In genomic region chr10:22712959-22713852, GRCh38 we compare ENCODE assay signal across 8 cellular contexts. TPM values are rescaled to one million over a fixed set of nuclear protein-coding genes. Genes with fewer than 3 reads are reported as not detected.
A peak's percentile ranks its signal among the peaks of the same experiment; 100 is the strongest.
DNase-seq lines count a peak whose midpoint lies in the region; ATAC-seq and TF ChIP-seq lines count a peak whose summit lies in the region.

No MANE protein-coding gene starts in this region.

- peak in 1 of 2 donors; percentile 18 for TF ChIP-seq POLR2A in tibial nerve (IDR thresholded peaks at IDR 0.05)

- peaks cover 3 to 18% of the 10 kb centered on the region in 2 donors for H3K36me3 Mint-ChIP-seq in CD4-positive, alpha-beta memory T cell
- H3K36me3 Mint-ChIP-seq in naive thymus-derived CD4-positive, alpha-beta T cell: peaks cover 3 to 16% (median 4%) of the 10 kb centered on the region in 5 donors

- no peaks in the 10 kb centered on the region for H3K27me3 Mint-ChIP-seq in CD4-positive, alpha-beta memory T cell
- peaks cover 0 to 6% (median 0%) of the 10 kb centered on the region in 5 donors for H3K27me3 Mint-ChIP-seq in naive thymus-derived CD4-positive, alpha-beta T cell

- H3K4me3 Mint-ChIP-seq in CD4-positive, alpha-beta memory T cell: peak overlapping the region; percentile 86 to 98 (median 96)
- peak overlapping the region; percentile 80 to 97 (median 92) for H3K4me3 Mint-ChIP-seq in naive thymus-derived CD4-positive, alpha-beta T cell

- peak; percentile 41 to 62 (median 49) for DNase-seq in CD4-positive, alpha-beta memory T cell
- DNase-seq in LHCN-M2 (ENCODE audit: low read depth) (peak; percentile 42), tibial nerve (ENCODE audit: low spot score in 2 of 2) (peak in 1 of 2 donors; percentile 11), mesenteric fat pad (ENCODE audit: low spot score) (no peak)
- DNase-seq in activated CD8-positive, alpha-beta memory T cell treated with anti-CD3 and anti-CD28 coated beads, Interleukin-2, amount 50 U/mL, for 4 hours: peak; percentile 44
- DNase-seq in naive thymus-derived CD4-positive, alpha-beta T cell: peak in 8 of 9 donors; percentile 34 to 56 (median 42)

- peaks cover 49% of the 10 kb centered on the region for H3K4me1 ChIP-seq in CD4-positive, alpha-beta memory T cell (ENCODE audit: insufficient read depth, low read length)
- H3K4me1 ChIP-seq in esophagus (ENCODE audit: control insufficient read depth in 2 of 2, insufficient read depth in 2 of 2, low read length in 1 of 2) (peaks cover 5 to 7% of the 10 kb centered on the region in 2 donors), tibial nerve (peaks cover 0 to 30% (median 7%) of the 10 kb centered on the region in 4 donors)
- H3K4me1 ChIP-seq in naive thymus-derived CD4-positive, alpha-beta T cell (ENCODE audit: control insufficient read depth in 2 of 2, insufficient read depth in 2 of 2, low read length in 2 of 2): peaks cover 26 to 37% of the 10 kb centered on the region in 2 donors

- 1 to 2% methylated on average over 72 of the region's 72 CpGs for WGBS in esophagus, 2 donors
- 0% methylated on average over 19 to 66 of the region's 72 CpGs for WGBS in tibial nerve, 2 donors

- H3K9me3 Mint-ChIP-seq in CD4-positive, alpha-beta memory T cell: no peaks in the 10 kb centered on the region
- H3K9me3 Mint-ChIP-seq in naive thymus-derived CD4-positive, alpha-beta T cell: peaks cover 0 to 1% (median 0%) of the 10 kb centered on the region in 11 donors

- CTCF ChIA-PET in CD4-positive, alpha-beta memory T cell (lab: Charles Lee; ENCODE audit: partially characterized antibody): interaction anchor here (0.6 to 2.4 kb wide), 22 partner anchors 13 to 139 kb away, joined by 3 to 8 read pairs (median 4); no protein-coding TSS in a partner anchor
- CTCF ChIA-PET in naive thymus-derived CD4-positive, alpha-beta T cell (lab: Charles Lee): interaction anchor here (0.6 to 2.0 kb wide), 8 partner anchors 12 to 284 kb away, joined by 3 to 7 read pairs (median 4); no protein-coding TSS in a partner anchor

- no peaks in the 10 kb centered on the region for H3K9me3 ChIP-seq in CD4-positive, alpha-beta memory T cell (ENCODE audit: control insufficient read depth in 1 of 2, low read length in 2 of 2)
- no peaks in the 10 kb centered on the region for H3K9me3 ChIP-seq in esophagus (ENCODE audit: control insufficient read depth in 2 of 2, insufficient read depth in 1 of 2, low read depth in 1 of 2, low read length in 1 of 2)
- no peaks in the 10 kb centered on the region for H3K9me3 ChIP-seq in naive thymus-derived CD4-positive, alpha-beta T cell (ENCODE audit: control insufficient read depth in 2 of 3, low read length in 3 of 3)
- H3K9me3 ChIP-seq in tibial nerve: no peaks in the 10 kb centered on the region

- H3K36me3 ChIP-seq in CD4-positive, alpha-beta memory T cell (ENCODE audit: insufficient read depth, low read length): no peaks in the 10 kb centered on the region
- H3K36me3 ChIP-seq in esophagus (ENCODE audit: control insufficient read depth in 2 of 2, insufficient read depth in 2 of 2, low read length in 1 of 2) (no peaks in the 10 kb centered on the region), tibial nerve (no peaks in the 10 kb centered on the region)
- peaks cover 0 to 5% (median 0%) of the 10 kb centered on the region in 3 experiments for H3K36me3 ChIP-seq in naive thymus-derived CD4-positive, alpha-beta T cell (ENCODE audit: control insufficient read depth in 2 of 3, insufficient read depth in 3 of 3, low read length in 3 of 3)

- POLR2A ChIA-PET in CD4-positive, alpha-beta memory T cell (lab: Charles Lee; ENCODE audit: partially characterized antibody): interaction anchor here (0.8 to 9.0 kb wide), 32 partner anchors 9 to 484 kb away, joined by 3 to 189 read pairs (median 5); partner anchors contain the start of gene COMMD3
- POLR2A ChIA-PET in naive thymus-derived CD4-positive, alpha-beta T cell (lab: Charles Lee): interaction anchor here (0.7 to 4.9 kb wide), 22 partner anchors 9 to 272 kb away, joined by 3 to 71 read pairs (median 6); no protein-coding TSS in a partner anchor

- intact Hi-C loops in CD4-positive, alpha-beta memory T cell (cut with micrococcal nuclease): loop anchor here (1.0 to 10.0 kb wide), 5 partner anchors 11 to 388 kb away; no protein-coding TSS in a partner anchor
- intact Hi-C loops in naive thymus-derived CD4-positive, alpha-beta T cell (cut with micrococcal nuclease): loop anchor here (1.0 to 10.0 kb wide), 13 partner anchors 46 to 1178 kb away; partner anchors contain the start of genes BMI1 (in 1 of the 2), COMMD3 (in 1 of the 2), DNAJC1 (in 1 of the 2) and MLLT10 (in 1 of the 2)

- peaks cover 42 to 55% (median 44%) of the 10 kb centered on the region in 4 donors for H3K4me1 Mint-ChIP-seq in CD4-positive, alpha-beta memory T cell
- H3K4me1 Mint-ChIP-seq in naive thymus-derived CD4-positive, alpha-beta T cell: peaks cover 38 to 53% (median 48%) of the 10 kb centered on the region in 7 donors

- peak; percentile 14 for ATAC-seq in GM21423 (IDR thresholded peaks at IDR 0.05; ENCODE audit: unreplicated experiment)
- ATAC-seq in naive thymus-derived CD4-positive, alpha-beta T cell: peak; percentile 17

- TF ChIP-seq CTCF in tibial nerve (IDR thresholded peaks at IDR 0.05): no peak

- no peaks in the 10 kb centered on the region for H3K27me3 ChIP-seq in CD4-positive, alpha-beta memory T cell (ENCODE audit: insufficient read depth, low read length)
- H3K27me3 ChIP-seq in esophagus (ENCODE audit: control insufficient read depth in 1 of 2, insufficient read depth in 2 of 2, low read length in 2 of 2) (no peaks in the 10 kb centered on the region), tibial nerve (no peaks in the 10 kb centered on the region)
- no peaks in the 10 kb centered on the region for H3K27me3 ChIP-seq in naive thymus-derived CD4-positive, alpha-beta T cell (ENCODE audit: control insufficient read depth in 2 of 2, insufficient read depth in 2 of 2, low read length in 2 of 2)

- H3K4me3 ChIP-seq in CD4-positive, alpha-beta memory T cell (ENCODE audit: low read length in 2 of 2): peak overlapping the region; percentile 77 to 79
- H3K4me3 ChIP-seq in esophagus (ENCODE audit: low read depth in 1 of 2, low read length in 2 of 2): peak overlapping the region; percentile 87 to 98
- peak overlapping the region; percentile 89 for H3K4me3 ChIP-seq in naive thymus-derived CD4-positive, alpha-beta T cell (ENCODE audit: low read length)
- H3K4me3 ChIP-seq in tibial nerve: peak overlapping the region; percentile 65 to 98 (median 86)

- no peak for TF ChIP-seq EP300 in tibial nerve (IDR thresholded peaks at IDR 0.05)

- H3K27ac ChIP-seq in CD4-positive, alpha-beta memory T cell (ENCODE audit: low read depth, low read length): peak overlapping the region; percentile 88
- H3K27ac ChIP-seq in esophagus (ENCODE audit: low read depth in 2 of 2, low read length in 1 of 2) (peak overlapping the region; percentile 85 to 90), tibial nerve (peak overlapping the region; percentile 30 to 93 (median 86))
- H3K27ac ChIP-seq in naive thymus-derived CD4-positive, alpha-beta T cell (ENCODE audit: low read depth, low read length): peak overlapping the region; percentile 84

- H3K27ac Mint-ChIP-seq in CD4-positive, alpha-beta memory T cell: peak overlapping the region; percentile 81 to 96 (median 92)
- H3K27ac Mint-ChIP-seq in naive thymus-derived CD4-positive, alpha-beta T cell: peak overlapping the region; percentile 65 to 93 (median 89)

RNA-seq across cellular contexts. Expression of gene PIP4K2A, which starts 1.2 kb away (rescaled TPM):
- 100 to 1,000 TPM; 171 to 179 TPM for total RNA-seq in CD4-positive, alpha-beta memory T cell
- polyA plus RNA-seq in CD4-positive, alpha-beta memory T cell: 10 to 100 TPM; 33.4 to 87.0 TPM
- 31.3 and 33.3 TPM in 2 replicates for total RNA-seq in LHCN-M2 (2014; rRNA removed)
- polyA plus RNA-seq in LHCN-M2 (2012): 21.6 TPM
- 1 to 10 TPM; 4.0 to 6.1 TPM for polyA plus RNA-seq in esophagus
- total RNA-seq in naive thymus-derived CD4-positive, alpha-beta T cell: 100 to 1,000 TPM; 110 to 152 (median 140) TPM
- polyA plus RNA-seq in naive thymus-derived CD4-positive, alpha-beta T cell: 10 to 100 TPM; 40.9 to 43.5 TPM
- total RNA-seq in tibial nerve: 10 to 100 TPM; 29.3 to 52.4 (median 34.5) TPM
- 49.6 TPM for total RNA-seq in mesenteric fat pad
